19 cellular contexts compared by ENCODE assay signal in genomic region chr13:101265934-101266333, GRCh38.
DNase-seq lines count a peak whose midpoint lies in the region; TF ChIP-seq lines count a peak whose summit lies in the region.
"Had no signal": no experiment of that assay in that cellular context is flagged by ENCODE, and none has a peak within 500 bp of the region (broad histone marks: within the 10 kb centered on the region; RNA-seq: fewer than 3 reads in every experiment).

No MANE protein-coding gene starts in this region.

- H3K27ac Mint-ChIP-seq in MCF 10A (ENCODE audit: low read depth, unreplicated experiment) (peak overlapping the region; percentile 31), Calu3 (ENCODE audit: unreplicated experiment) (no peak overlapping the region)
- no peak overlapping the region for H3K27ac Mint-ChIP-seq in activated naive CD4-positive, alpha-beta T cell treated with anti-CD3 and anti-CD28 coated beads, Interleukin-2, amount 10 ng/mL, durations not matched to agents 7 days and 5 days
- H3K27ac Mint-ChIP-seq: CD4-positive, CD25-positive, alpha-beta regulatory T cell had no signal

- POLR2A ChIA-PET in MCF 10A (lab: Yijun Ruan, JAX) = no interaction called here

- CTCF ChIA-PET in MCF 10A (lab: Yijun Ruan, JAX) (no interaction called here), mammary epithelial cell (lab: Charles Lee; ENCODE audit: low non-redundant PET) (no interaction called here), Calu3 (lab: Charles Lee) (no interaction called here)
- CTCF ChIA-PET in activated naive CD4-positive, alpha-beta T cell treated with anti-CD3 and anti-CD28 coated beads, Interleukin-2, amount 10 ng/mL, durations not matched to agents 7 days and 5 days (lab: Charles Lee) = no interaction called here

- no peaks in the 10 kb centered on the region for H3K36me3 ChIP-seq in mammary epithelial cell (ENCODE audit: insufficient read depth, low read length)
- no peaks in the 10 kb centered on the region for H3K36me3 ChIP-seq in OCI-LY3 (replicated peaks; ENCODE audit: low read depth, low read length)
- no peaks in the 10 kb centered on the region for H3K36me3 ChIP-seq in BE2C

- H3K79me2 ChIP-seq in mammary epithelial cell (ENCODE audit: insufficient read depth, low read length) = no peaks in the 10 kb centered on the region
- no peaks in the 10 kb centered on the region for H3K79me2 ChIP-seq in OCI-LY3 (ENCODE audit: low read length)

- H3K4me3 ChIP-seq in mammary epithelial cell (replicated peaks in 1 of 3; ENCODE audit: insufficient read depth in 1 of 3, low read depth in 2 of 3, low read length in 3 of 3) (no peak overlapping the region), OCI-LY3 (ENCODE audit: low read length) (no peak overlapping the region), choroid plexus epithelial cell (ENCODE audit: low read depth, low read length) (no peak overlapping the region), BE2C (ENCODE audit: low read depth, low read length) (no peak overlapping the region)
- H3K4me3 ChIP-seq: PC-9, SK-N-MC had no signal

- H3K27me3 ChIP-seq in mammary epithelial cell (ENCODE audit: insufficient read depth, low read length) (no peaks in the 10 kb centered on the region), OCI-LY3 (ENCODE audit: low read depth, low read length) (no peaks in the 10 kb centered on the region), BE2C (no peaks in the 10 kb centered on the region)

- H4K20me1 ChIP-seq in mammary epithelial cell (ENCODE audit: insufficient read depth, low read length) (no peaks in the 10 kb centered on the region), OCI-LY3 (ENCODE audit: insufficient read depth, low read length) (no peaks in the 10 kb centered on the region)

- no peaks in the 10 kb centered on the region for H3K9me3 Mint-ChIP-seq in MCF 10A (ENCODE audit: unreplicated experiment)
- H3K9me3 Mint-ChIP-seq in Calu3 (ENCODE audit: low read depth, unreplicated experiment) = no peaks in the 10 kb centered on the region
- no peaks in the 10 kb centered on the region for H3K9me3 Mint-ChIP-seq in activated naive CD4-positive, alpha-beta T cell treated with anti-CD3 and anti-CD28 coated beads, Interleukin-2, amount 10 ng/mL, durations not matched to agents 7 days and 5 days

- H3K4me1 Mint-ChIP-seq in MCF 10A (ENCODE audit: insufficient read depth, unreplicated experiment) (no peaks in the 10 kb centered on the region), Calu3 (ENCODE audit: low read depth, unreplicated experiment) (no peaks in the 10 kb centered on the region)
- no peaks in the 10 kb centered on the region for H3K4me1 Mint-ChIP-seq in activated naive CD4-positive, alpha-beta T cell treated with anti-CD3 and anti-CD28 coated beads, Interleukin-2, amount 10 ng/mL, durations not matched to agents 7 days and 5 days
- H3K4me1 Mint-ChIP-seq: CD4-positive, CD25-positive, alpha-beta regulatory T cell had no signal

- intact Hi-C loops in MCF 10A (cut with micrococcal nuclease) = no loop called here
- intact Hi-C loops in mammary epithelial cell (cut with micrococcal nuclease) = no loop called here
- intact Hi-C loops in Calu3 (cut with micrococcal nuclease; ENCODE audit: unreplicated experiment) = no loop called here

- H3K4me1 ChIP-seq in mammary epithelial cell (ENCODE audit: insufficient read depth, low read length) (no peaks in the 10 kb centered on the region), OCI-LY3 (ENCODE audit: low read length) (peaks cover 34% of the 10 kb centered on the region), BE2C (no peaks in the 10 kb centered on the region)

- no peak overlapping the region for H2AFZ ChIP-seq in mammary epithelial cell (ENCODE audit: low read depth, low read length)
- peak overlapping the region; percentile 19 for H2AFZ ChIP-seq in OCI-LY3 (ENCODE audit: low read depth, low read length)
- H2AFZ ChIP-seq: PC-9 had no signal

- H3K9me3 ChIP-seq in mammary epithelial cell (replicated peaks; ENCODE audit: insufficient read depth, low read length) (no peaks in the 10 kb centered on the region), OCI-LY3 (ENCODE audit: insufficient read depth, low read length) (no peaks in the 10 kb centered on the region), BE2C (no peaks in the 10 kb centered on the region)

- no peak overlapping the region for H3K9ac ChIP-seq in mammary epithelial cell (ENCODE audit: insufficient read depth, low read length)
- no peak overlapping the region for H3K9ac ChIP-seq in OCI-LY3 (ENCODE audit: low read length)

- 92% methylated on average over 3 of the region's 3 CpGs for WGBS in mammary epithelial cell (ENCODE audit: low coverage, missing lambda C conversion rate)

- BruUV-seq in MCF 10A (replicated peaks; lab: Mats Ljungman, UMichigan) (no TSS peak), mammary epithelial cell (replicated peaks; lab: Mats Ljungman, UMichigan) (no TSS peak), Calu3 (replicated peaks; lab: Mats Ljungman, UMichigan) (no TSS peak)

- TF ChIP-seq CTCF in MCF 10A (IDR thresholded peaks at IDR 0.05; ENCODE audit: unreplicated experiment) (no peak), mammary epithelial cell (conservative IDR thresholded peaks at IDR 0.05 in 1 of 2, IDR thresholded peaks at IDR 0.05 in 1 of 2; ENCODE audit: extremely low read depth in 1 of 2, insufficient read depth in 1 of 2, low read depth in 1 of 2, low read length in 2 of 2) (no peak), OCI-LY3 (IDR thresholded peaks at IDR 0.05; ENCODE audit: low read depth, low read length) (no peak), choroid plexus epithelial cell (conservative IDR thresholded peaks at IDR 0.05; ENCODE audit: low read depth, low read length) (no peak), Calu3 (IDR thresholded peaks at IDR 0.05; ENCODE audit: unreplicated experiment) (no peak), BE2C (IDR thresholded peaks at IDR 0.05; ENCODE audit: low read depth, low read length) (no peak)

- H3K36me3 Mint-ChIP-seq in MCF 10A (ENCODE audit: insufficient read depth, unreplicated experiment) = no peaks in the 10 kb centered on the region
- H3K36me3 Mint-ChIP-seq in Calu3 (ENCODE audit: insufficient read depth, unreplicated experiment) = no peaks in the 10 kb centered on the region
- H3K36me3 Mint-ChIP-seq in activated naive CD4-positive, alpha-beta T cell treated with anti-CD3 and anti-CD28 coated beads, Interleukin-2, amount 10 ng/mL, durations not matched to agents 7 days and 5 days = no peaks in the 10 kb centered on the region
- H3K36me3 Mint-ChIP-seq: CD4-positive, CD25-positive, alpha-beta regulatory T cell had no signal

- H3K27me3 Mint-ChIP-seq in MCF 10A (ENCODE audit: insufficient read depth, unreplicated experiment) (no peaks in the 10 kb centered on the region), Calu3 (ENCODE audit: unreplicated experiment) (no peaks in the 10 kb centered on the region)
- no peaks in the 10 kb centered on the region for H3K27me3 Mint-ChIP-seq in activated naive CD4-positive, alpha-beta T cell treated with anti-CD3 and anti-CD28 coated beads, Interleukin-2, amount 10 ng/mL, durations not matched to agents 7 days and 5 days
- H3K27me3 Mint-ChIP-seq: CD4-positive, CD25-positive, alpha-beta regulatory T cell had no signal

- DNase-seq in MCF 10A (ENCODE audit: unreplicated experiment) (peak; percentile 22), mammary epithelial cell (no peak), choroid plexus epithelial cell (ENCODE audit: low read depth) (peak; percentile 56), AML-193 (lab: John Stamatoyannopoulos, UW) (no peak), Calu3 (no peak), BE2C (no peak)
- no peak for DNase-seq in activated naive CD4-positive, alpha-beta T cell treated with anti-CD3 and anti-CD28 coated beads, Interleukin-2, amount 10 ng/mL, durations not matched to agents 7 days and 5 days
- DNase-seq: CD4-positive, CD25-positive, alpha-beta regulatory T cell; DMS79; Karpas-422; NCI-H1417 treated with DMSO at 0.1 percent for 48 hours; NCI-H187; NCI-H446; NCI-H526; PC-9; SHP77 treated with DMSO at 0.1 percent for 48 hours had no signal

- H3K4me2 ChIP-seq in mammary epithelial cell (ENCODE audit: insufficient read depth, low read depth, low read length) = no peak overlapping the region
- peak overlapping the region; percentile 38 for H3K4me2 ChIP-seq in OCI-LY3 (ENCODE audit: low read length)
- H3K4me2 ChIP-seq: PC-9 had no signal

- dilution Hi-C loops in mammary epithelial cell (cut with HindIII; ENCODE audit: low sequenced_read_pairs) = no loop called here

- H3K27ac ChIP-seq in mammary epithelial cell (ENCODE audit: insufficient read depth, low read depth, low read length) = no peak overlapping the region
- H3K27ac ChIP-seq in OCI-LY3 (ENCODE audit: low read length) = no peak overlapping the region
- H3K27ac ChIP-seq: PC-9, RWPE1, SK-N-MC had no signal

- no peak overlapping the region for H3K4me3 Mint-ChIP-seq in MCF 10A (ENCODE audit: unreplicated experiment)
- H3K4me3 Mint-ChIP-seq in Calu3 (ENCODE audit: low read depth, unreplicated experiment) = no peak overlapping the region
- H3K4me3 Mint-ChIP-seq in activated naive CD4-positive, alpha-beta T cell treated with anti-CD3 and anti-CD28 coated beads, Interleukin-2, amount 10 ng/mL, durations not matched to agents 7 days and 5 days = no peak overlapping the region
- H3K4me3 Mint-ChIP-seq: CD4-positive, CD25-positive, alpha-beta regulatory T cell had no signal

- in situ Hi-C loops in mammary epithelial cell (cut with MboI; ENCODE audit: low sequenced_read_pairs in 2 of 2) = no loop called here

Comparison
In these comparisons a context has a peak if more than half of its experiments do, and no peak if none do; other contexts are left out.
1. DNase-seq: peak in MCF 10A (single experiment) and choroid plexus epithelial cell (single experiment); none in mammary epithelial cell (single experiment), AML-193 (0 of 2), Calu3 (single experiment), BE2C (single experiment) and activated naive CD4-positive, alpha-beta T cell treated with anti-CD3 and anti-CD28 coated beads, Interleukin-2, amount 10 ng/mL, durations not matched to agents 7 days and 5 days (single experiment).